In genomic region chr14:74698894-74699293, GRCh38 we compare ENCODE assay signal across 1 cellular context.
TF ChIP-seq lines count a peak whose summit lies in the region.

No MANE protein-coding gene starts in this region.

TF ChIP-seq in GM12878, 131 proteins besides CTCF, POLR2A, EP300 and RAD21:
- TF ChIP-seq GATAD2B (conservative IDR thresholded peaks at IDR 0.05; ENCODE audit: low read depth) (no peak), SKIL (IDR thresholded peaks at IDR 0.05; ENCODE audit: low read depth, poor library complexity, severe bottlenecking) (no peak), SRF (IDR thresholded peaks at IDR 0.05; ENCODE audit: low read depth in 2 of 2, low read length in 2 of 2) (no peak), HDAC6 (IDR thresholded peaks at IDR 0.05; ENCODE audit: unreplicated experiment) (no peak), CHD4 (IDR thresholded peaks at IDR 0.05) (no peak), MEF2A (IDR thresholded peaks at IDR 0.05; ENCODE audit: insufficient read depth, low read depth, low read length) (no peak), NR2C2 (IDR thresholded peaks at IDR 0.05; ENCODE audit: borderline replicate concordance, control insufficient read depth, insufficient read length, low read depth) (no peak), SREBF1 (IDR thresholded peaks at IDR 0.05; ENCODE audit: low read length) (no peak)
